10 cellular contexts compared by ENCODE assay signal in genomic region chr16:85673529-85674417, GRCh38. TPM values are rescaled to one million over a fixed set of nuclear protein-coding genes. Genes with fewer than 3 reads are reported as not detected.
A peak's percentile ranks its signal among the peaks of the same experiment; 100 is the strongest.
DNase-seq lines count a peak whose midpoint lies in the region; ATAC-seq, FAIRE-seq and TF ChIP-seq lines count a peak whose summit lies in the region.
"Had no signal": no experiment of that assay in that cellular context is flagged by ENCODE, and none has a peak within 500 bp of the region (broad histone marks: within the 10 kb centered on the region; RNA-seq: fewer than 3 reads in every experiment).

No MANE protein-coding gene starts in this region.

- H3K14ac ChIP-seq in mesenchymal stem cell (ENCODE audit: low read length in 2 of 2) = no peak overlapping the region

- no peak overlapping the region for H4K91ac ChIP-seq in mesenchymal stem cell (ENCODE audit: low read length)

- no peak overlapping the region for H2BK15ac ChIP-seq in mesenchymal stem cell (ENCODE audit: low read depth, poor library complexity, severe bottlenecking)

- H2BK120ac ChIP-seq in mesenchymal stem cell (ENCODE audit: low read depth, low read length) = no peak overlapping the region

- H3K27me3 Mint-ChIP-seq in activated T-helper 1 cell treated with anti-CD3 and anti-CD28 coated beads, Interleukin-12 subunit alpha, Interleukin-12 subunit beta, Interleukin-2, Interleukin-4 antibody, amounts not matched to agents 30 ng/mL and 10 ng/mL and 1 ng/mL, durations not matched to agents 14 hours and 24 hours and 36 hours (ENCODE audit: insufficient read depth) = no peaks in the 10 kb centered on the region

- H3K4me3 ChIP-seq in bronchial epithelial cell (ENCODE audit: low read depth, low read length) = no peak overlapping the region
- H3K4me3 ChIP-seq in mesenchymal stem cell (ENCODE audit: insufficient read depth in 1 of 2, low read depth in 1 of 2, low read length in 2 of 2) = no peak overlapping the region

- peaks cover 9% of the 10 kb centered on the region for H3K79me1 ChIP-seq in mesenchymal stem cell (replicated peaks; ENCODE audit: low read length, poor library complexity, severe bottlenecking)

- no peak overlapping the region for H3K4me3 Mint-ChIP-seq in activated T-helper 1 cell treated with anti-CD3 and anti-CD28 coated beads, Interleukin-12 subunit alpha, Interleukin-12 subunit beta, Interleukin-2, Interleukin-4 antibody, amounts not matched to agents 30 ng/mL and 10 ng/mL and 1 ng/mL, durations not matched to agents 14 hours and 24 hours and 36 hours

- H3K27me3 ChIP-seq in bronchial epithelial cell (ENCODE audit: control insufficient read depth, insufficient read depth, low read length) = no peaks in the 10 kb centered on the region
- H3K27me3 ChIP-seq in mesenchymal stem cell (ENCODE audit: control insufficient read depth in 1 of 2, insufficient read depth in 1 of 2, low read length in 2 of 2) = no peaks in the 10 kb centered on the region
- H3K27me3 ChIP-seq: foreskin keratinocyte had no signal

- H2AK5ac ChIP-seq in mesenchymal stem cell (ENCODE audit: low read length, severe bottlenecking) = no peak overlapping the region

- peaks cover 26% of the 10 kb centered on the region for H3K36me3 Mint-ChIP-seq in activated T-helper 1 cell treated with anti-CD3 and anti-CD28 coated beads, Interleukin-12 subunit alpha, Interleukin-12 subunit beta, Interleukin-2, Interleukin-4 antibody, amounts not matched to agents 30 ng/mL and 10 ng/mL and 1 ng/mL, durations not matched to agents 14 hours and 24 hours and 36 hours (ENCODE audit: low read depth)

- H2AFZ ChIP-seq in mesenchymal stem cell (ENCODE audit: low read depth, low read length) = no peak overlapping the region

- no peak overlapping the region for H3K18ac ChIP-seq in mesenchymal stem cell (ENCODE audit: low read depth in 1 of 2, low read length in 2 of 2)

- no peak overlapping the region for H3K4me2 ChIP-seq in mesenchymal stem cell (ENCODE audit: low read length, poor library complexity, severe bottlenecking)

- peak; percentile 63 for DNase-seq in NCI-H1105 (lab: John Stamatoyannopoulos, UW)
- DNase-seq in bronchial epithelial cell (ENCODE audit: low read depth) = peak; percentile 60
- no peak for DNase-seq in mesenchymal stem cell
- DNase-seq in T-helper 1 cell = no peak
- no peak for DNase-seq in activated T-helper 1 cell treated with anti-CD3 and anti-CD28 coated beads, Interleukin-12 subunit alpha, Interleukin-12 subunit beta, Interleukin-2, Interleukin-4 antibody, amounts not matched to agents 30 ng/mL and 10 ng/mL and 1 ng/mL, durations not matched to agents 14 hours and 24 hours and 36 hours (ENCODE audit: low spot score)
- no peak for DNase-seq in COLO829 (ENCODE audit: low spot score)
- DNase-seq: foreskin keratinocyte, MV-4-11 had no signal

- no peak overlapping the region for H3K27ac Mint-ChIP-seq in activated T-helper 1 cell treated with anti-CD3 and anti-CD28 coated beads, Interleukin-12 subunit alpha, Interleukin-12 subunit beta, Interleukin-2, Interleukin-4 antibody, amounts not matched to agents 30 ng/mL and 10 ng/mL and 1 ng/mL, durations not matched to agents 14 hours and 24 hours and 36 hours

- no peak overlapping the region for H3K23ac ChIP-seq in mesenchymal stem cell (ENCODE audit: low read length in 2 of 2)

- no peaks in the 10 kb centered on the region for H3K9me3 Mint-ChIP-seq in activated T-helper 1 cell treated with anti-CD3 and anti-CD28 coated beads, Interleukin-12 subunit alpha, Interleukin-12 subunit beta, Interleukin-2, Interleukin-4 antibody, amounts not matched to agents 30 ng/mL and 10 ng/mL and 1 ng/mL, durations not matched to agents 14 hours and 24 hours and 36 hours

- no peak overlapping the region for H2BK5ac ChIP-seq in mesenchymal stem cell (ENCODE audit: low read depth, low read length, poor library complexity, severe bottlenecking)

- intact Hi-C loops in activated T-helper 1 cell treated with anti-CD3 and anti-CD28 coated beads, Interleukin-12 subunit alpha, Interleukin-12 subunit beta, Interleukin-2, Interleukin-4 antibody, amounts not matched to agents 30 ng/mL and 10 ng/mL and 1 ng/mL, durations not matched to agents 14 hours and 24 hours and 36 hours (cut with micrococcal nuclease) = no loop called here

- 94% methylated on average over 19 of the region's 19 CpGs for WGBS in mesenchymal stem cell

- peak overlapping the region; percentile 2 for H3K9ac ChIP-seq in mesenchymal stem cell (ENCODE audit: low read length)

- no peak overlapping the region for H2BK12ac ChIP-seq in mesenchymal stem cell (ENCODE audit: low read length in 2 of 2)

- H3K4me1 ChIP-seq in mesenchymal stem cell (ENCODE audit: control insufficient read depth, insufficient read depth, low read depth, low read length) = peaks cover 3% of the 10 kb centered on the region
- H3K4me1 ChIP-seq: foreskin keratinocyte had no signal

- TF ChIP-seq CTCF in 22Rv1 (IDR thresholded peaks at IDR 0.05) (no peak), bronchial epithelial cell (IDR thresholded peaks at IDR 0.05; ENCODE audit: insufficient read depth, low read length, severe bottlenecking) (no peak)

- peaks cover 17% of the 10 kb centered on the region for H3K36me3 ChIP-seq in bronchial epithelial cell (ENCODE audit: control insufficient read depth, insufficient read depth, low read length)
- H3K36me3 ChIP-seq in mesenchymal stem cell (ENCODE audit: control insufficient read depth in 1 of 2, insufficient read depth in 2 of 2, low read depth in 1 of 2, low read length in 2 of 2) = peaks cover 50 to 95% of the 10 kb centered on the region in 2 experiments

- H3K4me1 Mint-ChIP-seq in activated T-helper 1 cell treated with anti-CD3 and anti-CD28 coated beads, Interleukin-12 subunit alpha, Interleukin-12 subunit beta, Interleukin-2, Interleukin-4 antibody, amounts not matched to agents 30 ng/mL and 10 ng/mL and 1 ng/mL, durations not matched to agents 14 hours and 24 hours and 36 hours (ENCODE audit: low read depth) = peaks cover 13% of the 10 kb centered on the region

- no peak overlapping the region for H4K8ac ChIP-seq in mesenchymal stem cell (ENCODE audit: low read length)

- H3K4ac ChIP-seq in mesenchymal stem cell (ENCODE audit: low read depth in 1 of 2, low read length in 2 of 2) = no peak overlapping the region

- FAIRE-seq in bronchial epithelial cell (lab: Jason Lieb, UNC) = no peak

- no peak for ATAC-seq in GM19324 (IDR thresholded peaks at IDR 0.05; ENCODE audit: low FRiP score, unreplicated experiment)
- ATAC-seq: foreskin keratinocyte had no signal

- no peaks in the 10 kb centered on the region for H3K9me3 ChIP-seq in mesenchymal stem cell (ENCODE audit: control insufficient read depth, low read length)

- H3K27ac ChIP-seq in 22Rv1 = peak overlapping the region; percentile 67
- H3K27ac ChIP-seq in mesenchymal stem cell (ENCODE audit: low read length, poor library complexity, severe bottlenecking) = no peak overlapping the region
- H3K27ac ChIP-seq: foreskin keratinocyte had no signal

RNA-seq across cellular contexts. Expression of gene GINS2, which starts 15.0 kb away (rescaled TPM):
- 0.26 and 2.0 TPM in 2 replicates for total RNA-seq in bronchial epithelial cell
- 2.4 TPM for polyA plus RNA-seq in mesenchymal stem cell (2013, experiment 1 of 2)
- 2.2 TPM for polyA plus RNA-seq in mesenchymal stem cell (2013, experiment 2 of 2)
- total RNA-seq in activated T-helper 1 cell treated with anti-CD3 and anti-CD28 coated beads, Interleukin-12 subunit alpha, Interleukin-12 subunit beta, Interleukin-2, Interleukin-4 antibody, amounts not matched to agents 30 ng/mL and 10 ng/mL and 1 ng/mL, durations not matched to agents 14 hours and 24 hours and 36 hours = 87.2 and 91.1 TPM in 2 replicates

Comparison
In these comparisons a context has a peak if more than half of its experiments do, and no peak if none do; other contexts are left out.
1. DNase-seq: peak in NCI-H1105 (single experiment) and bronchial epithelial cell (single experiment); none in mesenchymal stem cell (single experiment), T-helper 1 cell (0 of 5), activated T-helper 1 cell treated with anti-CD3 and anti-CD28 coated beads, Interleukin-12 subunit alpha, Interleukin-12 subunit beta, Interleukin-2, Interleukin-4 antibody, amounts not matched to agents 30 ng/mL and 10 ng/mL and 1 ng/mL, durations not matched to agents 14 hours and 24 hours and 36 hours (single experiment) and COLO829 (single experiment).
2. RNA of gene GINS2, which starts 15.0 kb away (total RNA-seq): 87.2 to 91.1 TPM in activated T-helper 1 cell treated with anti-CD3 and anti-CD28 coated beads, Interleukin-12 subunit alpha, Interleukin-12 subunit beta, Interleukin-2, Interleukin-4 antibody, amounts not matched to agents 30 ng/mL and 10 ng/mL and 1 ng/mL, durations not matched to agents 14 hours and 24 hours and 36 hours; 0.26 to 2.0 TPM in bronchial epithelial cell; every median in the first group is over 10 times any median in the second.